Comparison of ENCODE assay signal across 8 cellular contexts in the genomic region with DNA sequence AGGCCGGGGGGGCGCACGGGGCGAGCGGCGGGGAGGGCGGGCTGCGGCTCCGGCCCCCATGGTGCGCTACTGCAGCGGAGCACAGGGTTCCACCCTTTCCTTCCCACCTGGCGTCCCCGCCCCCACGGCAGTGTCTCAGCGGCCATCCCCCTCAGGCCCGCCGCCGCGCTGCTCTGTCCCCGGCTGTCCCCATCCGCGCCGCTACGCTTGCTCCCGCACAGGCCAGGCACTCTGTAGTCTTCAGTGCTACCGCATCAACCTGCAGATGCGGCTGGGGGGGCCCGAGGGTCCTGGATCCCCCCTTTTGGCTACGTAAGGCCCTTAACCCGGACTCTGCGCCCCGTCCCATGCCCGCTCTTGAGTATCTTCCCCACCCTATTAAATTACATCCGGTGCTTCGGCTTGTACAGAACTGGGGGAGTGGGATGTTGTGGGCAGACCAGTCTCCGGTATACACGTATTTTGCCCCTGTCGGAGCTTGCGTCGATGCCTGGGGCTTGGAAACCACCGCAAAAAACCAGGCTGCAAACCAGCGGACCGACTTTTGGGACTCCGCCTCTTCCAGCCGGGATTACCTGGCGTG. TPM values are rescaled to one million over a fixed set of nuclear protein-coding genes. Genes with fewer than 3 reads are reported as not detected.
DNase-seq lines count a peak whose midpoint lies in the region; ATAC-seq and TF ChIP-seq lines count a peak whose summit lies in the region.

No MANE protein-coding gene starts in this region.

- H2AFZ ChIP-seq in neural cell (ENCODE audit: low read depth, low read length), result peak overlapping the region; percentile 69

- no peak for TF ChIP-seq CTCF in neural cell (IDR thresholded peaks at IDR 0.05; ENCODE audit: poor library complexity, severe bottlenecking)

- H3K9me2 ChIP-seq in neural cell (ENCODE audit: insufficient read depth, low read length), result no peaks in the 10 kb centered on the region

- no peaks in the 10 kb centered on the region for H3K9me3 ChIP-seq in neural cell (ENCODE audit: low read length)
- no peaks in the 10 kb centered on the region for H3K9me3 ChIP-seq in subcutaneous abdominal adipose tissue (ENCODE audit: control insufficient read depth in 5 of 5, low read length in 5 of 5)

- peak overlapping the region; percentile 98 for H3K27ac ChIP-seq in neural cell (ENCODE audit: low read length)
- H3K27ac ChIP-seq in subcutaneous abdominal adipose tissue (ENCODE audit: low read depth, low read length), result peak overlapping the region; percentile 97

- H3K9ac ChIP-seq in neural cell (ENCODE audit: low read length), result peak overlapping the region; percentile 95
- H3K9ac ChIP-seq in subcutaneous abdominal adipose tissue (ENCODE audit: low read length in 5 of 5), result peak overlapping the region; percentile 68 to 89 (median 86)

- H3K27me3 ChIP-seq in neural cell (ENCODE audit: insufficient read depth, low read depth, low read length), result no peaks in the 10 kb centered on the region
- H3K27me3 ChIP-seq in subcutaneous abdominal adipose tissue (ENCODE audit: control insufficient read depth in 5 of 5, insufficient read depth in 4 of 5, low read length in 5 of 5), result no peaks in the 10 kb centered on the region

- TF ChIP-seq EP300 in neural cell (conservative IDR thresholded peaks at IDR 0.05; ENCODE audit: poor library complexity, severe bottlenecking), result no peak

- peaks cover 12% of the 10 kb centered on the region for H3K79me2 ChIP-seq in neural cell (replicated peaks; ENCODE audit: insufficient read depth, low read length)

- no peak for TF ChIP-seq POLR2A in erythroblast (IDR thresholded peaks at IDR 0.05; ENCODE audit: low read length)

- TF ChIP-seq RAD21 in neural cell (conservative IDR thresholded peaks at IDR 0.05), result no peak

- no peaks in the 10 kb centered on the region for H4K20me1 ChIP-seq in neural cell (ENCODE audit: insufficient read depth)

- H3F3A ChIP-seq in neural cell (ENCODE audit: insufficient read depth, low read length, poor library complexity, severe bottlenecking), result no peaks in the 10 kb centered on the region

- peak; percentile 53 to 71 for DNase-seq in NCI-H187 (lab: John Stamatoyannopoulos, UW)
- DNase-seq in NCI-H187 treated with DMSO at 0.1 percent for 48 hours (lab: John Stamatoyannopoulos, UW), result no peak
- DNase-seq in NCI-H748 (lab: John Stamatoyannopoulos, UW; ENCODE audit: unreplicated experiment), result peak; percentile 86
- DNase-seq in activated T-cell treated with anti-CD3 and anti-CD28 coated beads for 1 hour (ENCODE audit: low read depth), result peak; percentile 72
- peak; percentile 81 to 83 for DNase-seq in erythroblast (lab: John Stamatoyannopoulos, UW)

- no peaks in the 10 kb centered on the region for H3K36me3 ChIP-seq in neural cell (ENCODE audit: insufficient read depth, low read length)
- peaks cover 0 to 18% (median 17%) of the 10 kb centered on the region in 5 donors for H3K36me3 ChIP-seq in subcutaneous abdominal adipose tissue (ENCODE audit: control insufficient read depth in 5 of 5, insufficient read depth in 5 of 5, low read length in 5 of 5)

- H3K4me3 ChIP-seq in neural cell (ENCODE audit: low read length) (peak overlapping the region; percentile 99), subcutaneous abdominal adipose tissue (ENCODE audit: low read depth in 1 of 5, low read length in 5 of 5) (peak overlapping the region; percentile 83 to 91 (median 86))

- H3K4me2 ChIP-seq in neural cell (ENCODE audit: low read length), result peak overlapping the region; percentile 65

- ATAC-seq in HG03039 (IDR thresholded peaks at IDR 0.05; ENCODE audit: unreplicated experiment), result peak; percentile 28

- peaks cover 11 to 44% (median 39%) of the 10 kb centered on the region in 5 donors for H3K4me1 ChIP-seq in subcutaneous abdominal adipose tissue (ENCODE audit: control insufficient read depth in 5 of 5, insufficient read depth in 5 of 5, low read length in 5 of 5)

TF ChIP-seq in neural cell, 6 proteins besides CTCF, POLR2A, EP300 and RAD21:
- TF ChIP-seq TAF1 (IDR thresholded peaks at IDR 0.05; ENCODE audit: low read depth), result peak; percentile 86
- peak; percentile 30 for TF ChIP-seq SMC3 (conservative IDR thresholded peaks at IDR 0.05; ENCODE audit: poor library complexity)
- peak; percentile 79 for TF ChIP-seq REST (IDR thresholded peaks at IDR 0.05; ENCODE audit: borderline replicate concordance)
- peak; percentile 69 for TF ChIP-seq POLR2AphosphoS5 (IDR thresholded peaks at IDR 0.05)
- TF ChIP-seq EZH2 (IDR thresholded peaks at IDR 0.05; ENCODE audit: borderline replicate concordance, insufficient read depth, low read length, poor library complexity, severe bottlenecking), result no peak
- TF ChIP-seq MXI1 (conservative IDR thresholded peaks at IDR 0.05; ENCODE audit: poor library complexity, severe bottlenecking), result no peak

RNA-seq across cellular contexts. Expression of gene WBP1, which starts 0.6 kb away (rescaled TPM):
- 220 and 230 TPM in 2 replicates for polyA plus RNA-seq in neural cell
- polyA minus RNA-seq in neural cell, result 70.5 and 73.5 TPM in 2 replicates

RNA-seq across cellular contexts. Expression of gene INO80B, which starts 2.8 kb away (rescaled TPM):
- polyA plus RNA-seq in neural cell, result 35.2 and 53.2 TPM in 2 replicates
- 17.5 and 19.0 TPM in 2 replicates for polyA minus RNA-seq in neural cell

RNA-seq across cellular contexts. Expression of gene MOGS, which starts 7.5 kb away (rescaled TPM):
- 39.6 and 51.2 TPM in 2 replicates for polyA plus RNA-seq in neural cell
- 32.9 TPM in 2 replicates for polyA minus RNA-seq in neural cell

RNA-seq across cellular contexts. Expression of gene MRPL53, which starts 14.8 kb away (rescaled TPM):
- 28.0 and 28.6 TPM in 2 replicates for polyA plus RNA-seq in neural cell
- polyA minus RNA-seq in neural cell, result 12.2 and 12.7 TPM in 2 replicates

RNA-seq across cellular contexts. Expression of gene RTKN, which starts 15.9 kb away (rescaled TPM):
- 4.9 and 6.1 TPM in 2 replicates for polyA plus RNA-seq in neural cell
- 3.0 and 3.4 TPM in 2 replicates for polyA minus RNA-seq in neural cell
